28 cellular contexts compared by ENCODE assay signal in the genomic region with DNA sequence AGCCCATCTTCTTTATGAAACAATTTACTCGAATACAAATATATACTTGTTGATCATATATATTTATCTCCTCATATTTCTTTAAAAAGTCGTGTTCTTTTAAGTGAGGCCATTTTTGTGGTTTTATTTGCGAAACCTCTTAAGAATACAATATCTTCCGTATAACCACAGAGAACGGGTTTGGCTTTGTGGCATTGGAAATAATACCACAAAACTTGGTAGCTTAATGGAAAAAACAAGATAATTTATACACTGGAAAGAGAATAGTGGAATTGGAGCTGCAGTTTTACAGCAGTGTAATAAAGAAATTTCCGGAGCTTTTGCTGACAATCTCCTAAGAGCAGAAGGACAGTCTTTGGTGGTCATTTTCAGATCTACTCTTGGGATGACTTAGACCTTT. TPM values are rescaled to one million over a fixed set of nuclear protein-coding genes. Genes with fewer than 3 reads are reported as not detected.
DNase-seq lines count a peak whose midpoint lies in the region; ATAC-seq and TF ChIP-seq lines count a peak whose summit lies in the region.
"Had no signal": no experiment of that assay in that cellular context is flagged by ENCODE, and none has a peak within 500 bp of the region (broad histone marks: within the 10 kb centered on the region; RNA-seq: fewer than 3 reads in every experiment).

No MANE protein-coding gene starts in this region.

- no peak overlapping the region for H2AFZ ChIP-seq in osteoblast (ENCODE audit: low read length)

- in situ Hi-C loops in astrocyte of the cerebellum (cut with HindIII; ENCODE audit: low sequenced_read_pairs) = no loop called here

- no peak overlapping the region for H3K27ac Mint-ChIP-seq in immature natural killer cell
- H3K27ac Mint-ChIP-seq: CD14-positive monocyte; CD8-positive, alpha-beta memory T cell had no signal

- no peaks in the 10 kb centered on the region for H3K36me3 Mint-ChIP-seq in immature natural killer cell
- H3K36me3 Mint-ChIP-seq: CD14-positive monocyte; CD8-positive, alpha-beta memory T cell had no signal

- H3K36me3 ChIP-seq in osteoblast (ENCODE audit: insufficient read depth, low read length) = no peaks in the 10 kb centered on the region
- H3K36me3 ChIP-seq: BE2C, SJSA1 had no signal

- H3K27me3 Mint-ChIP-seq in immature natural killer cell (ENCODE audit: low read depth in 3 of 3) = no peaks in the 10 kb centered on the region

- peaks cover 1 to 17% (median 5%) of the 10 kb centered on the region in 6 donors for H3K9me3 Mint-ChIP-seq in immature natural killer cell

- no peak for ATAC-seq in GM18517 (IDR thresholded peaks at IDR 0.05; ENCODE audit: unreplicated experiment)
- ATAC-seq in HG03460 (IDR thresholded peaks at IDR 0.05; ENCODE audit: unreplicated experiment) = no peak
- ATAC-seq in GM21447 (IDR thresholded peaks at IDR 0.05; ENCODE audit: unreplicated experiment) = no peak
- ATAC-seq: GM12878, Right ventricle myocardium inferior had no signal

- no peak overlapping the region for H3K4me3 Mint-ChIP-seq in immature natural killer cell
- H3K4me3 Mint-ChIP-seq: CD14-positive monocyte; CD8-positive, alpha-beta memory T cell had no signal

- TF ChIP-seq CTCF in NB4 (IDR thresholded peaks at IDR 0.05; ENCODE audit: low read depth, low read length) (no peak), astrocyte of the cerebellum (IDR thresholded peaks at IDR 0.05; ENCODE audit: low read depth, low read length, missing control alignments) (no peak), osteoblast (IDR thresholded peaks at IDR 0.05; ENCODE audit: extremely low read depth, low read depth, low read length) (no peak)

- H4K20me1 ChIP-seq in osteoblast (ENCODE audit: insufficient read depth, low read length) = no peaks in the 10 kb centered on the region

- peaks cover 25% of the 10 kb centered on the region for H3K4me1 ChIP-seq in osteoblast (ENCODE audit: insufficient read depth, low read length)
- H3K4me1 ChIP-seq: BE2C had no signal

- H3K27me3 ChIP-seq in osteoblast (ENCODE audit: insufficient read depth, low read length) = no peaks in the 10 kb centered on the region
- H3K27me3 ChIP-seq: BE2C, SJSA1 had no signal

- no peaks in the 10 kb centered on the region for H3K79me2 ChIP-seq in osteoblast (ENCODE audit: insufficient read depth, low read length)

- H3K4me1 Mint-ChIP-seq in immature natural killer cell = no peaks in the 10 kb centered on the region
- H3K4me1 Mint-ChIP-seq: CD14-positive monocyte; CD8-positive, alpha-beta memory T cell had no signal

- H3K9me3 ChIP-seq in osteoblast (ENCODE audit: low read depth, low read length) = no peaks in the 10 kb centered on the region
- H3K9me3 ChIP-seq: BE2C, SJSA1 had no signal

- no peak for TF ChIP-seq POLR2A in NB4 (IDR thresholded peaks at IDR 0.05; ENCODE audit: extremely low read depth, insufficient read length)

- H3K4me3 ChIP-seq in NB4 (ENCODE audit: low read depth, low read length) (no peak overlapping the region), astrocyte of the cerebellum (ENCODE audit: low read depth, low read length) (no peak overlapping the region), osteoblast (ENCODE audit: insufficient read depth, low read length) (no peak overlapping the region)
- H3K4me3 ChIP-seq: GM12878, SJSA1 had no signal

- DNase-seq in LHCN-M2 (ENCODE audit: low read depth) (peak; percentile 65), NB4 (ENCODE audit: low read depth) (peak; percentile 5), astrocyte of the cerebellum (ENCODE audit: low read depth) (peak; percentile 47), osteoblast (ENCODE audit: insufficient read length, low spot score, missing footprints) (no peak), immature natural killer cell (no peak)
- DNase-seq: BE2C; CD8-positive, alpha-beta memory T cell; DMS 273 treated with DMSO at 0.1 percent for 48 hours; DMS79; GDM1; Karpas-422; NCI-H1092 treated with DMSO at 0.1 percent for 48 hours; NCI-H1436; NCI-H187; NCI-H2081 treated with DMSO at 0.1 percent for 48 hours; NCI-H2171; NCI-H226; NCI-H510A; NCI-H69 had no signal

- no peak overlapping the region for H3K27ac ChIP-seq in osteoblast (ENCODE audit: low read depth, low read length)
- H3K27ac ChIP-seq: HL-60, SJSA1 had no signal

- H3K4me2 ChIP-seq in osteoblast (ENCODE audit: insufficient read depth, low read length) = peak overlapping the region; percentile 57

RNA-seq across cellular contexts. Expression of a gene that starts 29.4 kb away (rescaled TPM):
- total RNA-seq in LHCN-M2 (2014; rRNA removed) = 26.5 and 32.8 TPM in 2 replicates
- polyA plus RNA-seq in LHCN-M2 (2012) = 1.3 TPM
- total RNA-seq in osteoblast = 67.7 and 81.9 TPM in 2 replicates
- polyA plus RNA-seq in immature natural killer cell = not detected
- total RNA-seq: CD8-positive, alpha-beta memory T cell; GM12878; OCI-LY7 had no signal
- polyA plus RNA-seq: CD8-positive, alpha-beta memory T cell; GM12878 had no signal

Comparison
In these comparisons a context has a peak if more than half of its experiments do, and no peak if none do; other contexts are left out.
1. DNase-seq: peak in LHCN-M2 (single experiment), NB4 (single experiment) and astrocyte of the cerebellum (single experiment); none in osteoblast (single experiment) and immature natural killer cell (0 of 3).